In genomic region chr14:31391473-31391872, GRCh38 we compare ENCODE assay signal across 1 cellular context.
TF ChIP-seq lines count a peak whose summit lies in the region.

No MANE protein-coding gene starts in this region.

TF ChIP-seq in HepG2, 621 proteins besides CTCF, POLR2A, EP300 and RAD21:
- TF ChIP-seq MXD3 (CRISPR knock-in tag; IDR thresholded peaks at IDR 0.05) = no peak
- TF ChIP-seq ZNF672 (CRISPR knock-in tag; IDR thresholded peaks at IDR 0.05) = no peak
- no peak for TF ChIP-seq CEBPG (CRISPR knock-in tag; IDR thresholded peaks at IDR 0.05)
- no peak for TF ChIP-seq CREBL2 (CRISPR knock-in tag; IDR thresholded peaks at IDR 0.05; ENCODE audit: borderline replicate concordance)
- TF ChIP-seq ZNF263 (CRISPR knock-in tag; IDR thresholded peaks at IDR 0.05) = no peak
- no peak for TF ChIP-seq ZNF883 (CRISPR knock-in tag; IDR thresholded peaks at IDR 0.05; ENCODE audit: not compliant biosample characterization)
- no peak for TF ChIP-seq CHCHD3 (CRISPR knock-in tag; IDR thresholded peaks at IDR 0.05)
- no peak for TF ChIP-seq HNF4G (IDR thresholded peaks at IDR 0.05; ENCODE audit: borderline replicate concordance, low read depth, low read length)
- TF ChIP-seq HNF4G (CRISPR knock-in tag; IDR thresholded peaks at IDR 0.05; ENCODE audit: borderline replicate concordance, low read depth) = no peak
- no peak for TF ChIP-seq CSRNP2 (CRISPR knock-in tag; conservative IDR thresholded peaks at IDR 0.05; ENCODE audit: low read depth)
- TF ChIP-seq ZSCAN12 (CRISPR knock-in tag; IDR thresholded peaks at IDR 0.05) = no peak
- no peak for TF ChIP-seq HDAC2 (CRISPR knock-in tag; IDR thresholded peaks at IDR 0.05)
- no peak for TF ChIP-seq XBP1 (CRISPR knock-in tag; IDR thresholded peaks at IDR 0.05)
